ENCODE assay signal across 1 cellular context in the genomic region with DNA sequence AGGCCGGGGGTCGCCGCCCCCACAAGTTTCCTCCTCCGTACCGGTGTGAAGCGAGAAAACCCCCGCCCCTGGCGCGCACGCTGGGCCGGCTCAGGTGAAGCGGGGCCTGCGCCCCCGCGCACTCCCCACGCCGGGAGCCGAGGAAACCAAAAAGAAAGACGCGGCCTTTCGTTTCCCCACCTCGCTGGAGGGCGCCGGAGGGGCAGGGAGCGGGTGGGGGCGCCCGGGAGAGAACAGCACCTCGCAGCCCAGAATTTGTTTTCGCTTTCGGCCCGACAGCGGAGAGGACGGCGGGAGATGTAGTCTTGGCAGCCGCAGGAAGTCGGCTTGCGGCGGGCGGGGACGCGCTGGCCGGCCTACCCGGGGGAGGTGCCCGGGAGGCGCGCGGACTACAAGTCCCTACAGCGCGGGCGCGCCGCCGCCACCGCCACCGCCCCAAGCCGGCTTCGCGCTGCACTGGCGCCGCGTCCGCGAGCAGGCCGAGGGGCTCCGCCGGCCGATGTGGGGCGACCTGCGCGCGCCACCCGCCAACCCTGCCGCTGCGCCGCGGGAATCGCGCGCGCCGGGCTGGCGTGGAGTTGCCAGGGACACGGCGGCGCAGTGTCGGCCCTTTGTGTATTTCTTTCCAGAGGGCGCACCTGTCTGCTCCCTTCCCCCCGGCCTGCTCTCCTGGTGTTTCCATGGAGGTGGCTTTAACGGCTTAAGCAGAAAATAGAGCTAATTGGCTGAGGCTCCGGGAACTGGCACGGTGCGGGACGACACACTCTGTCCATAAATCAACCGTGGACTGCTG.
TF ChIP-seq lines count a peak whose summit lies in the region.

A gene with protein sequence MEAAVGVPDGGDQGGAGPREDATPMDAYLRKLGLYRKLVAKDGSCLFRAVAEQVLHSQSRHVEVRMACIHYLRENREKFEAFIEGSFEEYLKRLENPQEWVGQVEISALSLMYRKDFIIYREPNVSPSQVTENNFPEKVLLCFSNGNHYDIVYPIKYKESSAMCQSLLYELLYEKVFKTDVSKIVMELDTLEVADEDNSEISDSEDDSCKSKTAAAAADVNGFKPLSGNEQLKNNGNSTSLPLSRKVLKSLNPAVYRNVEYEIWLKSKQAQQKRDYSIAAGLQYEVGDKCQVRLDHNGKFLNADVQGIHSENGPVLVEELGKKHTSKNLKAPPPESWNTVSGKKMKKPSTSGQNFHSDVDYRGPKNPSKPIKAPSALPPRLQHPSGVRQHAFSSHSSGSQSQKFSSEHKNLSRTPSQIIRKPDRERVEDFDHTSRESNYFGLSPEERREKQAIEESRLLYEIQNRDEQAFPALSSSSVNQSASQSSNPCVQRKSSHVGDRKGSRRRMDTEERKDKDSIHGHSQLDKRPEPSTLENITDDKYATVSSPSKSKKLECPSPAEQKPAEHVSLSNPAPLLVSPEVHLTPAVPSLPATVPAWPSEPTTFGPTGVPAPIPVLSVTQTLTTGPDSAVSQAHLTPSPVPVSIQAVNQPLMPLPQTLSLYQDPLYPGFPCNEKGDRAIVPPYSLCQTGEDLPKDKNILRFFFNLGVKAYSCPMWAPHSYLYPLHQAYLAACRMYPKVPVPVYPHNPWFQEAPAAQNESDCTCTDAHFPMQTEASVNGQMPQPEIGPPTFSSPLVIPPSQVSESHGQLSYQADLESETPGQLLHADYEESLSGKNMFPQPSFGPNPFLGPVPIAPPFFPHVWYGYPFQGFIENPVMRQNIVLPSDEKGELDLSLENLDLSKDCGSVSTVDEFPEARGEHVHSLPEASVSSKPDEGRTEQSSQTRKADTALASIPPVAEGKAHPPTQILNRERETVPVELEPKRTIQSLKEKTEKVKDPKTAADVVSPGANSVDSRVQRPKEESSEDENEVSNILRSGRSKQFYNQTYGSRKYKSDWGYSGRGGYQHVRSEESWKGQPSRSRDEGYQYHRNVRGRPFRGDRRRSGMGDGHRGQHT (minus strand): TSS at position 292 of the 793 bp plus-strand sequence. CDS start 616 bp downstream, outside the sequence.

TF ChIP-seq in K562, 482 proteins besides CTCF, POLR2A, EP300 and RAD21 (continued from another document and continues in another):
- TF ChIP-seq ATF7 (IDR thresholded peaks at IDR 0.05) (peak; percentile 53; the same call in 1 of the 2 replicates), ZNF79 (CRISPR knock-in tag; IDR thresholded peaks at IDR 0.05; ENCODE audit: low read depth) (no peak), BCL6 (CRISPR knock-in tag; IDR thresholded peaks at IDR 0.05) (no peak), ZC3H11A (IDR thresholded peaks at IDR 0.05; ENCODE audit: low read depth, low read length) (no peak), GABPB1 (CRISPR knock-in tag; IDR thresholded peaks at IDR 0.05) (peak; percentile 71; the same call in 1 of the 2 replicates), HSF4 (CRISPR knock-in tag; IDR thresholded peaks at IDR 0.05; ENCODE audit: borderline replicate concordance) (no peak), ZNF347 (CRISPR knock-in tag; IDR thresholded peaks at IDR 0.05; ENCODE audit: low read depth) (no peak), KDM2B (CRISPR knock-in tag; IDR thresholded peaks at IDR 0.05) (0 out of 2 replicates have a peak, but pooled peaks have one; percentile 47), SETDB1 (IDR thresholded peaks at IDR 0.05; ENCODE audit: low read length) (no peak), PRMT5 (CRISPR knock-in tag; IDR thresholded peaks at IDR 0.05) (no peak), HEY1 (CRISPR knock-in tag; IDR thresholded peaks at IDR 0.05; ENCODE audit: borderline replicate concordance) (no peak), MYC (IDR thresholded peaks at IDR 0.05; ENCODE audit: low read depth, low read length) (0 out of 2 replicates have a peak, but pooled peaks have one; percentile 25), MYC (CRISPR knock-in tag; IDR thresholded peaks at IDR 0.05; ENCODE audit: borderline replicate concordance, low read depth) (peak; percentile 84; the same call in 1 of the 2 replicates), NCOA1 (IDR thresholded peaks at IDR 0.05; ENCODE audit: low read depth) (no peak), MYNN (IDR thresholded peaks at IDR 0.05) (0 out of 2 replicates have a peak, but pooled peaks have one; percentile 17), MYNN (CRISPR knock-in tag; IDR thresholded peaks at IDR 0.05) (no peak), ZNF431 (CRISPR knock-in tag; IDR thresholded peaks at IDR 0.05) (no peak), TCFL5 (CRISPR knock-in tag; conservative IDR thresholded peaks at IDR 0.05) (no peak), MCM5 (IDR thresholded peaks at IDR 0.05; ENCODE audit: low read depth) (no peak), ZNF12 (CRISPR knock-in tag; IDR thresholded peaks at IDR 0.05) (no peak)
- TF ChIP-seq, protein P1, sequence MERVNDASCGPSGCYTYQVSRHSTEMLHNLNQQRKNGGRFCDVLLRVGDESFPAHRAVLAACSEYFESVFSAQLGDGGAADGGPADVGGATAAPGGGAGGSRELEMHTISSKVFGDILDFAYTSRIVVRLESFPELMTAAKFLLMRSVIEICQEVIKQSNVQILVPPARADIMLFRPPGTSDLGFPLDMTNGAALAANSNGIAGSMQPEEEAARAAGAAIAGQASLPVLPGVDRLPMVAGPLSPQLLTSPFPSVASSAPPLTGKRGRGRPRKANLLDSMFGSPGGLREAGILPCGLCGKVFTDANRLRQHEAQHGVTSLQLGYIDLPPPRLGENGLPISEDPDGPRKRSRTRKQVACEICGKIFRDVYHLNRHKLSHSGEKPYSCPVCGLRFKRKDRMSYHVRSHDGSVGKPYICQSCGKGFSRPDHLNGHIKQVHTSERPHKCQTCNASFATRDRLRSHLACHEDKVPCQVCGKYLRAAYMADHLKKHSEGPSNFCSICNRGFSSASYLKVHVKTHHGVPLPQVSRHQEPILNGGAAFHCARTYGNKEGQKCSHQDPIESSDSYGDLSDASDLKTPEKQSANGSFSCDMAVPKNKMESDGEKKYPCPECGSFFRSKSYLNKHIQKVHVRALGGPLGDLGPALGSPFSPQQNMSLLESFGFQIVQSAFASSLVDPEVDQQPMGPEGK (CRISPR knock-in tag; IDR thresholded peaks at IDR 0.05; ENCODE audit: borderline replicate concordance): no peak
- TF ChIP-seq, protein P2, sequence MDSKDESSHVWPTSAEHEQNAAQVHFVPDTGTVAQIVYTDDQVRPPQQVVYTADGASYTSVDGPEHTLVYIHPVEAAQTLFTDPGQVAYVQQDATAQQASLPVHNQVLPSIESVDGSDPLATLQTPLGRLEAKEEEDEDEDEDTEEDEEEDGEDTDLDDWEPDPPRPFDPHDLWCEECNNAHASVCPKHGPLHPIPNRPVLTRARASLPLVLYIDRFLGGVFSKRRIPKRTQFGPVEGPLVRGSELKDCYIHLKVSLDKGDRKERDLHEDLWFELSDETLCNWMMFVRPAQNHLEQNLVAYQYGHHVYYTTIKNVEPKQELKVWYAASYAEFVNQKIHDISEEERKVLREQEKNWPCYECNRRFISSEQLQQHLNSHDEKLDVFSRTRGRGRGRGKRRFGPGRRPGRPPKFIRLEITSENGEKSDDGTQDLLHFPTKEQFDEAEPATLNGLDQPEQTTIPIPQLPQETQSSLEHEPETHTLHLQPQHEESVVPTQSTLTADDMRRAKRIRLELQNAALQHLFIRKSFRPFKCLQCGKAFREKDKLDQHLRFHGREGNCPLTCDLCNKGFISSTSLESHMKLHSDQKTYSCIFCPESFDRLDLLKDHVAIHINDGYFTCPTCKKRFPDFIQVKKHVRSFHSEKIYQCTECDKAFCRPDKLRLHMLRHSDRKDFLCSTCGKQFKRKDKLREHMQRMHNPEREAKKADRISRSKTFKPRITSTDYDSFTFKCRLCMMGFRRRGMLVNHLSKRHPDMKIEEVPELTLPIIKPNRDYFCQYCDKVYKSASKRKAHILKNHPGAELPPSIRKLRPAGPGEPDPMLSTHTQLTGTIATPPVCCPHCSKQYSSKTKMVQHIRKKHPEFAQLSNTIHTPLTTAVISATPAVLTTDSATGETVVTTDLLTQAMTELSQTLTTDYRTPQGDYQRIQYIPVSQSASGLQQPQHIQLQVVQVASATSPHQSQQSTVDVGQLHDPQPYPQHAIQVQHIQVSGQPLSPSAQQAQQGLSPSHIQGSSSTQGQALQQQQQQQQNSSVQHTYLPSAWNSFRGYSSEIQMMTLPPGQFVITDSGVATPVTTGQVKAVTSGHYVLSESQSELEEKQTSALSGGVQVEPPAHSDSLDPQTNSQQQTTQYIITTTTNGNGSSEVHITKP (IDR thresholded peaks at IDR 0.05; ENCODE audit: partially characterized antibody): peak; percentile 36
- TF ChIP-seq, protein P3, sequence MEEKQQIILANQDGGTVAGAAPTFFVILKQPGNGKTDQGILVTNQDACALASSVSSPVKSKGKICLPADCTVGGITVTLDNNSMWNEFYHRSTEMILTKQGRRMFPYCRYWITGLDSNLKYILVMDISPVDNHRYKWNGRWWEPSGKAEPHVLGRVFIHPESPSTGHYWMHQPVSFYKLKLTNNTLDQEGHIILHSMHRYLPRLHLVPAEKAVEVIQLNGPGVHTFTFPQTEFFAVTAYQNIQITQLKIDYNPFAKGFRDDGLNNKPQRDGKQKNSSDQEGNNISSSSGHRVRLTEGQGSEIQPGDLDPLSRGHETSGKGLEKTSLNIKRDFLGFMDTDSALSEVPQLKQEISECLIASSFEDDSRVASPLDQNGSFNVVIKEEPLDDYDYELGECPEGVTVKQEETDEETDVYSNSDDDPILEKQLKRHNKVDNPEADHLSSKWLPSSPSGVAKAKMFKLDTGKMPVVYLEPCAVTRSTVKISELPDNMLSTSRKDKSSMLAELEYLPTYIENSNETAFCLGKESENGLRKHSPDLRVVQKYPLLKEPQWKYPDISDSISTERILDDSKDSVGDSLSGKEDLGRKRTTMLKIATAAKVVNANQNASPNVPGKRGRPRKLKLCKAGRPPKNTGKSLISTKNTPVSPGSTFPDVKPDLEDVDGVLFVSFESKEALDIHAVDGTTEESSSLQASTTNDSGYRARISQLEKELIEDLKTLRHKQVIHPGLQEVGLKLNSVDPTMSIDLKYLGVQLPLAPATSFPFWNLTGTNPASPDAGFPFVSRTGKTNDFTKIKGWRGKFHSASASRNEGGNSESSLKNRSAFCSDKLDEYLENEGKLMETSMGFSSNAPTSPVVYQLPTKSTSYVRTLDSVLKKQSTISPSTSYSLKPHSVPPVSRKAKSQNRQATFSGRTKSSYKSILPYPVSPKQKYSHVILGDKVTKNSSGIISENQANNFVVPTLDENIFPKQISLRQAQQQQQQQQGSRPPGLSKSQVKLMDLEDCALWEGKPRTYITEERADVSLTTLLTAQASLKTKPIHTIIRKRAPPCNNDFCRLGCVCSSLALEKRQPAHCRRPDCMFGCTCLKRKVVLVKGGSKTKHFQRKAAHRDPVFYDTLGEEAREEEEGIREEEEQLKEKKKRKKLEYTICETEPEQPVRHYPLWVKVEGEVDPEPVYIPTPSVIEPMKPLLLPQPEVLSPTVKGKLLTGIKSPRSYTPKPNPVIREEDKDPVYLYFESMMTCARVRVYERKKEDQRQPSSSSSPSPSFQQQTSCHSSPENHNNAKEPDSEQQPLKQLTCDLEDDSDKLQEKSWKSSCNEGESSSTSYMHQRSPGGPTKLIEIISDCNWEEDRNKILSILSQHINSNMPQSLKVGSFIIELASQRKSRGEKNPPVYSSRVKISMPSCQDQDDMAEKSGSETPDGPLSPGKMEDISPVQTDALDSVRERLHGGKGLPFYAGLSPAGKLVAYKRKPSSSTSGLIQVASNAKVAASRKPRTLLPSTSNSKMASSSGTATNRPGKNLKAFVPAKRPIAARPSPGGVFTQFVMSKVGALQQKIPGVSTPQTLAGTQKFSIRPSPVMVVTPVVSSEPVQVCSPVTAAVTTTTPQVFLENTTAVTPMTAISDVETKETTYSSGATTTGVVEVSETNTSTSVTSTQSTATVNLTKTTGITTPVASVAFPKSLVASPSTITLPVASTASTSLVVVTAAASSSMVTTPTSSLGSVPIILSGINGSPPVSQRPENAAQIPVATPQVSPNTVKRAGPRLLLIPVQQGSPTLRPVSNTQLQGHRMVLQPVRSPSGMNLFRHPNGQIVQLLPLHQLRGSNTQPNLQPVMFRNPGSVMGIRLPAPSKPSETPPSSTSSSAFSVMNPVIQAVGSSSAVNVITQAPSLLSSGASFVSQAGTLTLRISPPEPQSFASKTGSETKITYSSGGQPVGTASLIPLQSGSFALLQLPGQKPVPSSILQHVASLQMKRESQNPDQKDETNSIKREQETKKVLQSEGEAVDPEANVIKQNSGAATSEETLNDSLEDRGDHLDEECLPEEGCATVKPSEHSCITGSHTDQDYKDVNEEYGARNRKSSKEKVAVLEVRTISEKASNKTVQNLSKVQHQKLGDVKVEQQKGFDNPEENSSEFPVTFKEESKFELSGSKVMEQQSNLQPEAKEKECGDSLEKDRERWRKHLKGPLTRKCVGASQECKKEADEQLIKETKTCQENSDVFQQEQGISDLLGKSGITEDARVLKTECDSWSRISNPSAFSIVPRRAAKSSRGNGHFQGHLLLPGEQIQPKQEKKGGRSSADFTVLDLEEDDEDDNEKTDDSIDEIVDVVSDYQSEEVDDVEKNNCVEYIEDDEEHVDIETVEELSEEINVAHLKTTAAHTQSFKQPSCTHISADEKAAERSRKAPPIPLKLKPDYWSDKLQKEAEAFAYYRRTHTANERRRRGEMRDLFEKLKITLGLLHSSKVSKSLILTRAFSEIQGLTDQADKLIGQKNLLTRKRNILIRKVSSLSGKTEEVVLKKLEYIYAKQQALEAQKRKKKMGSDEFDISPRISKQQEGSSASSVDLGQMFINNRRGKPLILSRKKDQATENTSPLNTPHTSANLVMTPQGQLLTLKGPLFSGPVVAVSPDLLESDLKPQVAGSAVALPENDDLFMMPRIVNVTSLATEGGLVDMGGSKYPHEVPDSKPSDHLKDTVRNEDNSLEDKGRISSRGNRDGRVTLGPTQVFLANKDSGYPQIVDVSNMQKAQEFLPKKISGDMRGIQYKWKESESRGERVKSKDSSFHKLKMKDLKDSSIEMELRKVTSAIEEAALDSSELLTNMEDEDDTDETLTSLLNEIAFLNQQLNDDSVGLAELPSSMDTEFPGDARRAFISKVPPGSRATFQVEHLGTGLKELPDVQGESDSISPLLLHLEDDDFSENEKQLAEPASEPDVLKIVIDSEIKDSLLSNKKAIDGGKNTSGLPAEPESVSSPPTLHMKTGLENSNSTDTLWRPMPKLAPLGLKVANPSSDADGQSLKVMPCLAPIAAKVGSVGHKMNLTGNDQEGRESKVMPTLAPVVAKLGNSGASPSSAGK (IDR thresholded peaks at IDR 0.05): no peak; the same call in 1 of the 2 replicates
- TF ChIP-seq, protein P4, sequence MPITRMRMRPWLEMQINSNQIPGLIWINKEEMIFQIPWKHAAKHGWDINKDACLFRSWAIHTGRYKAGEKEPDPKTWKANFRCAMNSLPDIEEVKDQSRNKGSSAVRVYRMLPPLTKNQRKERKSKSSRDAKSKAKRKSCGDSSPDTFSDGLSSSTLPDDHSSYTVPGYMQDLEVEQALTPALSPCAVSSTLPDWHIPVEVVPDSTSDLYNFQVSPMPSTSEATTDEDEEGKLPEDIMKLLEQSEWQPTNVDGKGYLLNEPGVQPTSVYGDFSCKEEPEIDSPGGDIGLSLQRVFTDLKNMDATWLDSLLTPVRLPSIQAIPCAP (CRISPR knock-in tag; IDR thresholded peaks at IDR 0.05; ENCODE audit: borderline replicate concordance): no peak
- TF ChIP-seq, protein P5, sequence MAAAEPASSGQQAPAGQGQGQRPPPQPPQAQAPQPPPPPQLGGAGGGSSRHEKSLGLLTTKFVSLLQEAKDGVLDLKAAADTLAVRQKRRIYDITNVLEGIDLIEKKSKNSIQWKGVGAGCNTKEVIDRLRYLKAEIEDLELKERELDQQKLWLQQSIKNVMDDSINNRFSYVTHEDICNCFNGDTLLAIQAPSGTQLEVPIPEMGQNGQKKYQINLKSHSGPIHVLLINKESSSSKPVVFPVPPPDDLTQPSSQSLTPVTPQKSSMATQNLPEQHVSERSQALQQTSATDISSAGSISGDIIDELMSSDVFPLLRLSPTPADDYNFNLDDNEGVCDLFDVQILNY (CRISPR knock-in tag; IDR thresholded peaks at IDR 0.05): no peak
